Comparison of ENCODE assay signal across 16 cellular contexts in genomic region chr10:112797908-112798307, GRCh38.
"Had no signal": no experiment of that assay in that cellular context is flagged by ENCODE, and none has a peak within 500 bp of the region (broad histone marks: within the 10 kb centered on the region; RNA-seq: fewer than 3 reads in every experiment).

No MANE protein-coding gene starts in this region.

- DNase-seq: colonic mucosa; dermis blood vessel endothelial cell; erythroblast; foreskin keratinocyte; head of caudate nucleus; hippocampal formation; natural killer cell; right cardiac atrium; small intestine; stimulated activated CD4-positive, alpha-beta T cell treated with anti-CD3 and anti-CD28 coated beads, Interleukin-12 subunit alpha, Interleukin-12 subunit beta, amount 100 ng/mL, for 4 hours; stimulated activated naive CD4-positive, alpha-beta T cell treated with Interleukin-2 at 50 U/mL for 16 hours; thyroid gland; upper lobe of left lung; uterus had no signal

- H3K36me3 ChIP-seq: colonic mucosa, suprapubic skin, thyroid gland, upper lobe of left lung, uterus had no signal

- H3K9me3 ChIP-seq: colonic mucosa, suprapubic skin, thyroid gland, upper lobe of left lung, uterus had no signal

- H3K4me1 ChIP-seq: colonic mucosa, foreskin keratinocyte, thyroid gland, uterus had no signal

- H3K27me3 ChIP-seq: colonic mucosa, foreskin keratinocyte, suprapubic skin, thyroid gland, upper lobe of left lung, uterus had no signal

- H3K27ac ChIP-seq: colonic mucosa, foreskin keratinocyte, suprapubic skin, thyroid gland, upper lobe of left lung, uterus had no signal

- H3K27ac Mint-ChIP-seq: mesothelial cell of epicardium, natural killer cell had no signal

- H3K36me3 Mint-ChIP-seq: mesothelial cell of epicardium, natural killer cell had no signal

- H3K4me3 Mint-ChIP-seq: mesothelial cell of epicardium, natural killer cell had no signal

- H3K4me3 ChIP-seq: colonic mucosa, suprapubic skin, thyroid gland, upper lobe of left lung, uterus had no signal

- H3K9me3 Mint-ChIP-seq: mesothelial cell of epicardium, natural killer cell had no signal

- ATAC-seq: foreskin keratinocyte, natural killer cell, right cardiac atrium had no signal
